In the genomic region with DNA sequence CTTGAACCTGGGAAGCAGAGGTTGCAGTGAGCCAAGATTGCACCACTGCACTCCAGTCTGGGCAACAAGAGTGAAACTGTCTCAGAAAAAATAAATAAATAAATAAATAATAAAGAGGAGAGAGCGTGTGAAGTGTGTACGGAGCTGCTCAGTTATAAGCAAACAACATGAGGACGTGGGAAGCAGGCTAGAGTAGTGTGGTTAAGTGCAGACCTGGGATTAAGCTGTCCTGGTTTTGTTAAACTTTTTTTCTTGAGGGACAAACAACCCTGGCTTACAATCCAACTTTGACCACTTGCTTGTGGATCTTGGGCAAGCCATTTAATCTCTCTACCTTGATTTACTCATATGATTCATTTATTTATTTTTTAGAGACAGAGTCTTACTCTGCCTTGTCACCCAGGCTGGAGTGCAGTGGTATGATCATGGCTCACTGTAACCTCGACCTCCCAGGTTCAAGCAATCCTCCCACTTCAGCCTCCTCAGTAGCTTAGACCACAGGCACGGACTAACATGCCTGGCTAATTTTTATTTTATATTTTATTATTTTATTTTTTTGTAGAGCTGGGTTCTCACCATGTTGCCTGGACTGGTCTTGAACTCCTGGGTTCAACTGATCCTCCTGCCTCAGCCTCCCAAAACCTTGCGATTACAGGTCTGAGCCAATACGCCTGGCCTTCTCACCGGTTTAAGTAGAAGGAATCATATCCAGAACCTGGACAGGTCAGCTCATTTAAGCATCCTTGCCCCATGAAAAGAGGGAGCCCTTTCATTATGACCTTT, we compare ENCODE assay signal across 14 cellular contexts. TPM values are rescaled to one million over a fixed set of nuclear protein-coding genes. Genes with fewer than 3 reads are reported as not detected.
A peak's percentile ranks its signal among the peaks of the same experiment; 100 is the strongest.
DNase-seq lines count a peak whose midpoint lies in the region; ATAC-seq, FAIRE-seq and TF ChIP-seq lines count a peak whose summit lies in the region.
"Had no signal": no experiment of that assay in that cellular context is flagged by ENCODE, and none has a peak within 500 bp of the region (broad histone marks: within the 10 kb centered on the region; RNA-seq: fewer than 3 reads in every experiment).

No MANE protein-coding gene starts in this region.

- SMC1A ChIA-PET in GM12878 (lab: Charles Lee; ENCODE audit: uncharacterized antibody, unreplicated experiment) = interaction anchor here (0.6 to 3.9 kb wide), 15 partner anchors 13 to 238 kb away, joined by 3 to 15 read pairs (median 4); a partner anchor contains a TSS

- TF ChIP-seq RAD21 in GM12878 (IDR thresholded peaks at IDR 0.05; ENCODE audit: insufficient read depth, low read depth, low read length) = no peak

- in situ Hi-C loops in GM12878 (cut with MboI) = no loop called here

- H3K4me3 Mint-ChIP-seq in natural killer cell treated with Interleukin-12 subunit alpha and Interleukin-12 subunit beta and Interleukin-15 and Interleukin-18, amount 100 ng/mL, for 72 hours = peak overlapping the region; percentile 75
- H3K4me3 Mint-ChIP-seq in natural killer cell (no peak overlapping the region), osteocyte (ENCODE audit: unreplicated experiment) (no peak overlapping the region)
- H3K4me3 Mint-ChIP-seq: neural progenitor cell had no signal

- H3K79me2 ChIP-seq in GM12878 (ENCODE audit: control insufficient read depth, insufficient read depth, low read length) = no peaks in the 10 kb centered on the region

- no peak overlapping the region for H3K9ac ChIP-seq in GM12878 (ENCODE audit: control insufficient read depth, insufficient read depth, low read length)
- H3K9ac ChIP-seq: neural progenitor cell had no signal

- H3K9me3 Mint-ChIP-seq in natural killer cell treated with Interleukin-12 subunit alpha and Interleukin-12 subunit beta and Interleukin-15 and Interleukin-18, amount 100 ng/mL, for 72 hours = no peaks in the 10 kb centered on the region
- H3K9me3 Mint-ChIP-seq in natural killer cell (no peaks in the 10 kb centered on the region), osteocyte (ENCODE audit: unreplicated experiment) (no peaks in the 10 kb centered on the region)
- H3K9me3 Mint-ChIP-seq: neural progenitor cell had no signal

- ATAC-seq in natural killer cell treated with Interleukin-12 subunit alpha and Interleukin-12 subunit beta and Interleukin-15 and Interleukin-18, amount 100 ng/mL, for 72 hours = no peak
- ATAC-seq in natural killer cell (no peak), GM12878 (peak; percentile 5; the same call in 1 of the 3 replicates), upper lobe of right lung (peak; percentile 57), HG03175 (IDR thresholded peaks at IDR 0.05; ENCODE audit: unreplicated experiment) (no peak)
- ATAC-seq: Right ventricle myocardium inferior had no signal

- H3K27ac ChIP-seq in GM12878 (ENCODE audit: control insufficient read depth, insufficient read depth) = peak overlapping the region; percentile 87
- H3K27ac ChIP-seq in upper lobe of right lung = no peak overlapping the region
- H3K27ac ChIP-seq: esophagus squamous epithelium, neural progenitor cell had no signal

- 33% methylated on average over 8 of the region's 8 CpGs for WGBS in GM12878 (ENCODE audit: insufficient coverage, insufficient replicate concordance, low lambda C conversion rate, missing lambda C conversion rate)

- intact Hi-C loops in natural killer cell (cut with micrococcal nuclease) (no loop called here), GM12878 (cut with micrococcal nuclease; ENCODE audit: unreplicated experiment) (loop anchor here (2.0 to 5.0 kb wide), 2 partner anchors 39 to 80 kb away; no protein-coding TSS in a partner anchor), upper lobe of right lung (cut with DNase I) (no loop called here)

- no peak overlapping the region for H3K4me3 ChIP-seq in MG63
- H3K4me3 ChIP-seq in GM12878 = no peak overlapping the region
- no peak overlapping the region for H3K4me3 ChIP-seq in upper lobe of right lung
- H3K4me3 ChIP-seq: esophagus squamous epithelium, heart left ventricle, neural progenitor cell had no signal

- peak overlapping the region; percentile 34; the same call in 1 of the 2 replicates for H3K4me2 ChIP-seq in GM12878 (ENCODE audit: control insufficient read depth, insufficient read depth)
- H3K4me2 ChIP-seq: neural progenitor cell had no signal

- H2AFZ ChIP-seq in GM12878 (ENCODE audit: control insufficient read depth, low read depth, low read length) = no peak overlapping the region
- H2AFZ ChIP-seq: neural progenitor cell had no signal

- RAD21 ChIA-PET in GM12878 (lab: Charles Lee; ENCODE audit: unreplicated experiment) = interaction anchor here (0.6 to 3.7 kb wide), 9 partner anchors 9 to 207 kb away, joined by 3 to 20 read pairs (median 9); a partner anchor contains a TSS

- no peaks in the 10 kb centered on the region for H3K36me3 Mint-ChIP-seq in natural killer cell treated with Interleukin-12 subunit alpha and Interleukin-12 subunit beta and Interleukin-15 and Interleukin-18, amount 100 ng/mL, for 72 hours
- H3K36me3 Mint-ChIP-seq in natural killer cell = no peaks in the 10 kb centered on the region
- no peaks in the 10 kb centered on the region for H3K36me3 Mint-ChIP-seq in osteocyte (ENCODE audit: unreplicated experiment)
- H3K36me3 Mint-ChIP-seq: neural progenitor cell had no signal

- H4K20me1 ChIP-seq in GM12878 (ENCODE audit: control insufficient read depth, insufficient read depth) = no peaks in the 10 kb centered on the region

- CTCF ChIA-PET in GM12878 (lab: Yijun Ruan, JAX) = interaction anchor here (0.6 to 13.1 kb wide), 19 partner anchors 9 to 250 kb away, joined by 3 to 123 read pairs (median 3); no protein-coding TSS in a partner anchor

- peaks cover 41 to 45% of the 10 kb centered on the region in 2 donors for H3K4me1 Mint-ChIP-seq in natural killer cell treated with Interleukin-12 subunit alpha and Interleukin-12 subunit beta and Interleukin-15 and Interleukin-18, amount 100 ng/mL, for 72 hours (ENCODE audit: low read depth in 2 of 2)
- H3K4me1 Mint-ChIP-seq in natural killer cell (peaks cover 4 to 14% of the 10 kb centered on the region in 2 donors), osteocyte (ENCODE audit: unreplicated experiment) (no peaks in the 10 kb centered on the region)
- H3K4me1 Mint-ChIP-seq: neural progenitor cell had no signal

- POLR2A ChIA-PET in GM12878 (lab: Charles Lee) = interaction anchor here (0.6 to 3.3 kb wide), 8 partner anchors 37 to 371 kb away, joined by 3 to 9 read pairs (median 4); no protein-coding TSS in a partner anchor

- no peaks in the 10 kb centered on the region for H3K27me3 Mint-ChIP-seq in natural killer cell treated with Interleukin-12 subunit alpha and Interleukin-12 subunit beta and Interleukin-15 and Interleukin-18, amount 100 ng/mL, for 72 hours
- H3K27me3 Mint-ChIP-seq in natural killer cell (ENCODE audit: low read depth in 2 of 2) (no peaks in the 10 kb centered on the region), osteocyte (ENCODE audit: unreplicated experiment) (peaks cover 19% of the 10 kb centered on the region)

- H3K27ac Mint-ChIP-seq in natural killer cell treated with Interleukin-12 subunit alpha and Interleukin-12 subunit beta and Interleukin-15 and Interleukin-18, amount 100 ng/mL, for 72 hours = peak overlapping the region; percentile 87 to 93
- H3K27ac Mint-ChIP-seq in natural killer cell (peak overlapping the region in 1 of 2 donors; percentile 44), osteocyte (ENCODE audit: unreplicated experiment) (no peak overlapping the region)
- H3K27ac Mint-ChIP-seq: neural progenitor cell had no signal

- TF ChIP-seq EP300 in GM12878 (IDR thresholded peaks at IDR 0.05; ENCODE audit: borderline replicate concordance in 1 of 2, control insufficient read depth in 1 of 2, low read depth in 2 of 2, low read length in 2 of 2) = no peak

- DNase-seq in natural killer cell treated with Interleukin-12 subunit alpha and Interleukin-12 subunit beta and Interleukin-15 and Interleukin-18, amount 100 ng/mL, for 72 hours (ENCODE audit: low spot score) = no peak
- DNase-seq in natural killer cell = no peak
- DNase-seq in MG63 = peak; percentile 6
- no peak for DNase-seq in GM12878 (ENCODE audit: low read depth, low spot score)
- DNase-seq in upper lobe of right lung = no peak
- DNase-seq in osteocyte (ENCODE audit: extremely low spot score, unreplicated experiment) = no peak
- DNase-seq: esophagus squamous epithelium, mesendoderm had no signal

- H3K36me3 ChIP-seq in MG63 (no peaks in the 10 kb centered on the region), GM12878 (ENCODE audit: control insufficient read depth in 2 of 2, insufficient read depth in 2 of 2, low read length in 1 of 2) (no peaks in the 10 kb centered on the region), upper lobe of right lung (no peaks in the 10 kb centered on the region)
- H3K36me3 ChIP-seq: esophagus squamous epithelium, heart left ventricle, neural progenitor cell had no signal

- no peak for TF ChIP-seq CTCF in natural killer cell (IDR thresholded peaks at IDR 0.05)
- TF ChIP-seq CTCF in GM12878 (IDR thresholded peaks at IDR 0.05 in 2 of 3, conservative IDR thresholded peaks at IDR 0.05 in 1 of 3; ENCODE audit: control insufficient read depth in 2 of 3, extremely low read depth in 1 of 3, insufficient read depth in 1 of 3, low read depth in 3 of 3, low read length in 3 of 3) = no peak
- TF ChIP-seq CTCF in upper lobe of right lung (IDR thresholded peaks at IDR 0.05) = no peak
- TF ChIP-seq CTCF in osteocyte (IDR thresholded peaks at IDR 0.05) = no peak

- peak; percentile 23 for FAIRE-seq in GM12878 (lab: Jason Lieb, UNC)
- FAIRE-seq: HTR-8/SVneo, islet of Langerhans had no signal

- no peaks in the 10 kb centered on the region for H3K27me3 ChIP-seq in MG63
- H3K27me3 ChIP-seq in GM12878 (replicated peaks in 1 of 2; ENCODE audit: control insufficient read depth in 2 of 2, insufficient read depth in 2 of 2, low read length in 1 of 2) = no peaks in the 10 kb centered on the region
- no peaks in the 10 kb centered on the region for H3K27me3 ChIP-seq in upper lobe of right lung
- H3K27me3 ChIP-seq: esophagus squamous epithelium, neural progenitor cell had no signal

- H3K9me3 ChIP-seq in MG63 (no peaks in the 10 kb centered on the region), GM12878 (replicated peaks; ENCODE audit: control insufficient read depth, insufficient read depth, low read length) (no peaks in the 10 kb centered on the region), upper lobe of right lung (no peaks in the 10 kb centered on the region)
- H3K9me3 ChIP-seq: esophagus squamous epithelium, heart left ventricle had no signal

- H3K4me1 ChIP-seq in GM12878 (ENCODE audit: control insufficient read depth, insufficient read depth, low read length) (peaks cover 63% of the 10 kb centered on the region), upper lobe of right lung (peaks cover 5% of the 10 kb centered on the region)
- H3K4me1 ChIP-seq: esophagus squamous epithelium, neural progenitor cell had no signal

- no TSS peak for BruUV-seq in GM12878 (replicated peaks; lab: Mats Ljungman, UMichigan)

- no peak for TF ChIP-seq POLR2A in GM12878 (IDR thresholded peaks at IDR 0.05; ENCODE audit: low read depth, low read length)

RNA-seq across cellular contexts. Expression of a gene that starts 52.7 kb away (rescaled TPM):
- 100 to 1,000 TPM; 324 to 369 TPM for total RNA-seq in natural killer cell treated with Interleukin-12 subunit alpha and Interleukin-12 subunit beta and Interleukin-15 and Interleukin-18, amount 100 ng/mL, for 72 hours
- 100 to 1,000 TPM; 191 to 226 (median 215) TPM for total RNA-seq in natural killer cell
- 10.1 and 10.2 TPM in 2 replicates for total RNA-seq in MG63 (2014; rRNA removed; shearing (Covaris generic); ENCODE audit: low replicate concordance)
- total RNA-seq in GM12878 (2013; cell fraction: nucleolus; rRNA removed) = 130 and 155 TPM in 2 replicates
- total RNA-seq in GM12878 (2014; rRNA removed) = 118 and 136 TPM in 2 replicates
- 75.2 and 83.4 TPM in 2 replicates for total RNA-seq in GM12878 (2014; rRNA removed; fragmentation: Illumina TruSeq; extraction: Trizol)
- total RNA-seq in GM12878 (2021) = 115 and 116 TPM in 2 replicates
- 41.7 TPM for polyA plus RNA-seq in GM12878 (2011; ENCODE audit: low read depth)
- polyA plus RNA-seq in GM12878 (2011; rRNA removed) = 53.7 and 92.1 TPM in 2 replicates
- polyA plus RNA-seq in GM12878 (2011; cell fraction: cytosol; rRNA removed) = 108 and 121 TPM in 2 replicates
- 133 and 140 TPM in 2 replicates for polyA plus RNA-seq in GM12878 (2011; cell fraction: nucleus; rRNA removed)
- polyA plus RNA-seq in GM12878 (2012) = 80.5 and 83.0 TPM in 2 replicates
- polyA plus RNA-seq in GM12878 (2014; fragmentation: Illumina TruSeq; extraction: Trizol) = 72.1 and 74.9 TPM in 2 replicates
- 1 to 10 TPM; 5.0 to 9.9 TPM for polyA plus RNA-seq in GM12878 (2014; fragmentation: Nextera tagmentation; extraction: Ambion mirVana)
- 89.3 and 90.9 TPM in 2 replicates for polyA plus RNA-seq in GM12878 (2014; rRNA removed)
- polyA plus RNA-seq in GM12878 (2016; fragmentation: Nextera tagmentation; extraction: Ambion mirVana) = 100 to 1,000 TPM in 1 of 2 experiments, 10 to 100 TPM in 1; 99.4 to 106 TPM
- polyA minus RNA-seq in GM12878 (2011; rRNA and poly(A)+ RNA removed) = 110 and 170 TPM in 2 replicates
- 54.0 and 77.9 TPM in 2 replicates for polyA minus RNA-seq in GM12878 (2011; cell fraction: cytosol; rRNA and poly(A)+ RNA removed)
- 84.0 and 132 TPM in 2 replicates for polyA minus RNA-seq in GM12878 (2011; cell fraction: nucleus; rRNA and poly(A)+ RNA removed)
- 124 TPM for total RNA-seq in upper lobe of right lung
- 4.4 TPM in 2 replicates for total RNA-seq in osteocyte

Comparison
In these comparisons a context has a peak if more than half of its experiments do, and no peak if none do; other contexts are left out.
1. ATAC-seq: peak in GM12878 (single experiment) and upper lobe of right lung (single experiment); none in natural killer cell treated with Interleukin-12 subunit alpha and Interleukin-12 subunit beta and Interleukin-15 and Interleukin-18, amount 100 ng/mL, for 72 hours (0 of 2), natural killer cell (0 of 3) and HG03175 (single experiment).